8 cellular contexts compared by ENCODE assay signal in genomic region chr6:138428943-138429616, GRCh38.
DNase-seq lines count a peak whose midpoint lies in the region; ATAC-seq and TF ChIP-seq lines count a peak whose summit lies in the region.

No MANE protein-coding gene starts in this region.

- H3K27ac ChIP-seq in VCaP, result peak overlapping the region; percentile 27; the same call in 1 of the 2 replicates

- TF ChIP-seq CTCF in VCaP (conservative IDR thresholded peaks at IDR 0.05), result peak; percentile 82

- ATAC-seq in GM21717 (IDR thresholded peaks at IDR 0.05; ENCODE audit: unreplicated experiment) (no peak), GM19463 (IDR thresholded peaks at IDR 0.05; ENCODE audit: unreplicated experiment) (no peak)

- DNase-seq in SHP77 (lab: John Stamatoyannopoulos, UW), result peak; percentile 5 to 18
- DNase-seq in SHP77 treated with DMSO at 0.1 percent for 48 hours (lab: John Stamatoyannopoulos, UW), result no peak
- DNase-seq in NCI-H1105 (lab: John Stamatoyannopoulos, UW), result peak; percentile 55
- DNase-seq in glomerular visceral epithelial cell (ENCODE audit: extremely low spot score), result peak; percentile 57
- peak; percentile 49 for DNase-seq in putamen (ENCODE audit: low spot score)
